18 cellular contexts compared by ENCODE assay signal in genomic region chr10:76052798-76053473, GRCh38.
DNase-seq lines count a peak whose midpoint lies in the region; ATAC-seq, FAIRE-seq and TF ChIP-seq lines count a peak whose summit lies in the region.
"Had no signal": no experiment of that assay in that cellular context is flagged by ENCODE, and none has a peak within 500 bp of the region (broad histone marks: within the 10 kb centered on the region; RNA-seq: fewer than 3 reads in every experiment).

No MANE protein-coding gene starts in this region.

- no peak for TF ChIP-seq CTCF in HepG2 (CRISPR knock-in tag; IDR thresholded peaks at IDR 0.05)
- TF ChIP-seq CTCF in right lobe of liver (IDR thresholded peaks at IDR 0.05), result no peak
- TF ChIP-seq CTCF in hepatocyte (IDR thresholded peaks at IDR 0.05; ENCODE audit: poor library complexity), result no peak
- TF ChIP-seq CTCF in neural cell (IDR thresholded peaks at IDR 0.05; ENCODE audit: poor library complexity, severe bottlenecking), result no peak
- TF ChIP-seq CTCF in esophagus muscularis mucosa (IDR thresholded peaks at IDR 0.05), result no peak

- H3F3A ChIP-seq in neural cell (ENCODE audit: insufficient read depth, low read length, poor library complexity, severe bottlenecking), result no peaks in the 10 kb centered on the region

- peaks cover 60% of the 10 kb centered on the region for H3K4me1 ChIP-seq in HepG2 (ENCODE audit: insufficient read depth, low read length)
- peaks cover 0 to 29% (median 4%) of the 10 kb centered on the region in 4 donors for H3K4me1 ChIP-seq in right lobe of liver
- peaks cover 16% of the 10 kb centered on the region for H3K4me1 ChIP-seq in hepatocyte (ENCODE audit: insufficient read depth)
- peaks cover 0 to 11% (median 0%) of the 10 kb centered on the region in 4 donors for H3K4me1 ChIP-seq in esophagus muscularis mucosa

- H3K9ac ChIP-seq in HepG2 (ENCODE audit: insufficient read depth, low read depth, low read length), result peak overlapping the region; percentile 27; the same call in 1 of the 2 replicates
- no peak overlapping the region for H3K9ac ChIP-seq in neural cell (ENCODE audit: low read length)
- H3K9ac ChIP-seq: BLaER1 had no signal

- 94% methylated on average over 9 of the region's 9 CpGs for WGBS in HepG2 (ENCODE audit: low lambda C conversion rate)
- WGBS in right lobe of liver (ENCODE audit: insufficient coverage, low coverage, low lambda C conversion rate, missing lambda C conversion rate), result 87% methylated on average over 9 of the region's 9 CpGs
- WGBS in hepatocyte (ENCODE audit: low lambda C conversion rate, missing lambda C conversion rate), result 16% methylated on average over 9 of the region's 9 CpGs
- 97% methylated on average over 9 of the region's 9 CpGs for WGBS in esophagus muscularis mucosa

- H3K79me2 ChIP-seq in HepG2 (ENCODE audit: insufficient read depth, low read length), result no peaks in the 10 kb centered on the region
- no peaks in the 10 kb centered on the region for H3K79me2 ChIP-seq in hepatocyte
- no peaks in the 10 kb centered on the region for H3K79me2 ChIP-seq in neural cell (replicated peaks; ENCODE audit: insufficient read depth, low read length)

- H3K27ac ChIP-seq in HepG2 (ENCODE audit: extremely low read length, insufficient read depth, low read length), result peak overlapping the region; percentile 93
- H3K27ac ChIP-seq in right lobe of liver, result no peak overlapping the region
- no peak overlapping the region for H3K27ac ChIP-seq in hepatocyte
- no peak overlapping the region for H3K27ac ChIP-seq in neural cell (ENCODE audit: low read length)
- no peak overlapping the region for H3K27ac ChIP-seq in esophagus muscularis mucosa (replicated peaks in 1 of 4)
- H3K27ac ChIP-seq: BLaER1, HL-60 had no signal

- intact Hi-C loops in HepG2 (cut with micrococcal nuclease; ENCODE audit: unreplicated experiment), result loop anchor here (5.0 kb wide), 1 partner anchor 34 kb away; no protein-coding TSS in a partner anchor
- intact Hi-C loops in right lobe of liver (cut with DNase I), result no loop called here
- intact Hi-C loops in esophagus muscularis mucosa (cut with DNase I), result no loop called here

- no peak for TF ChIP-seq RAD21 in HepG2 (CRISPR knock-in tag; IDR thresholded peaks at IDR 0.05)
- TF ChIP-seq RAD21 in neural cell (conservative IDR thresholded peaks at IDR 0.05), result no peak

- H3K9me3 ChIP-seq in HepG2 (ENCODE audit: low read length) (peaks cover 7% of the 10 kb centered on the region; the same call in 1 of the 2 replicates), right lobe of liver (no peaks in the 10 kb centered on the region), hepatocyte (ENCODE audit: low read depth) (no peaks in the 10 kb centered on the region), neural cell (ENCODE audit: low read length) (no peaks in the 10 kb centered on the region), esophagus muscularis mucosa (peaks cover 0 to 4% (median 0%) of the 10 kb centered on the region in 4 donors)

- TF ChIP-seq EP300 in HepG2 (IDR thresholded peaks at IDR 0.05; ENCODE audit: low read depth in 2 of 2, low read length in 2 of 2) (no peak), HepG2 (CRISPR knock-in tag; IDR thresholded peaks at IDR 0.05; ENCODE audit: borderline replicate concordance) (no peak), neural cell (conservative IDR thresholded peaks at IDR 0.05; ENCODE audit: poor library complexity, severe bottlenecking) (peak; percentile 51), esophagus muscularis mucosa (IDR thresholded peaks at IDR 0.05) (no peak)

- H2AFZ ChIP-seq in HepG2 (ENCODE audit: low read length) (no peak overlapping the region), hepatocyte (no peak overlapping the region), neural cell (ENCODE audit: low read depth, low read length) (no peak overlapping the region)

- BruUV-seq in HepG2 (replicated peaks; lab: Mats Ljungman, UMichigan), result no TSS peak

- H3K4me2 ChIP-seq in HepG2 (ENCODE audit: low read depth, low read length) (no peak overlapping the region), hepatocyte (peak overlapping the region; percentile 13), neural cell (ENCODE audit: low read length) (no peak overlapping the region)
- H3K4me2 ChIP-seq: BLaER1 had no signal

- H3K36me3 ChIP-seq in HepG2 (replicated peaks in 1 of 2; ENCODE audit: control insufficient read depth in 1 of 2, insufficient read depth in 2 of 2, low read length in 2 of 2), result no peaks in the 10 kb centered on the region; a peak in 1 of 5 replicates
- no peaks in the 10 kb centered on the region for H3K36me3 ChIP-seq in right lobe of liver
- no peaks in the 10 kb centered on the region for H3K36me3 ChIP-seq in hepatocyte (replicated peaks; ENCODE audit: insufficient read depth, low read depth)
- H3K36me3 ChIP-seq in neural cell (ENCODE audit: insufficient read depth, low read length), result no peaks in the 10 kb centered on the region
- peaks cover 0 to 2% (median 0%) of the 10 kb centered on the region in 4 donors for H3K36me3 ChIP-seq in esophagus muscularis mucosa
- H3K36me3 ChIP-seq: BLaER1 had no signal

- H3K27me3 ChIP-seq in HepG2 (ENCODE audit: control insufficient read depth in 1 of 2, insufficient read depth in 2 of 2, low read length in 2 of 2) (no peaks in the 10 kb centered on the region), right lobe of liver (no peaks in the 10 kb centered on the region), hepatocyte (no peaks in the 10 kb centered on the region), neural cell (ENCODE audit: insufficient read depth, low read depth, low read length) (no peaks in the 10 kb centered on the region), esophagus muscularis mucosa (no peaks in the 10 kb centered on the region)
- H3K27me3 ChIP-seq: BLaER1 had no signal

- no peak for FAIRE-seq in HepG2 (lab: Jason Lieb, UNC)

- H4K20me1 ChIP-seq in HepG2 (ENCODE audit: insufficient read depth, low read length) (no peaks in the 10 kb centered on the region), hepatocyte (ENCODE audit: insufficient read depth, poor library complexity, severe bottlenecking) (no peaks in the 10 kb centered on the region), neural cell (ENCODE audit: insufficient read depth) (no peaks in the 10 kb centered on the region)
- H4K20me1 ChIP-seq: BLaER1 had no signal

- CTCF ChIA-PET in HepG2 (lab: Yijun Ruan, JAX; ENCODE audit: low intra/inter-chr PET ratio, low total read pairs), result no interaction called here

- POLR2A ChIA-PET in HepG2 (lab: Yijun Ruan, JAX), result interaction anchor here (0.8 to 6.9 kb wide), 5 partner anchors 19 to 651 kb away, joined by 3 to 145 read pairs (median 35); partner anchors contain the start of gene ZNF503

- TF ChIP-seq POLR2A in HepG2 (IDR thresholded peaks at IDR 0.05; ENCODE audit: insufficient read depth in 1 of 2, low read depth in 2 of 2, low read length in 2 of 2) (no peak), right lobe of liver (IDR thresholded peaks at IDR 0.05) (no peak), esophagus muscularis mucosa (IDR thresholded peaks at IDR 0.05; ENCODE audit: low read depth) (no peak)

- no peak overlapping the region for H3K4me3 ChIP-seq in HepG2 (replicated peaks in 1 of 3; ENCODE audit: insufficient read depth in 1 of 3, low read depth in 2 of 3, low read length in 3 of 3)
- no peak overlapping the region for H3K4me3 ChIP-seq in right lobe of liver
- H3K4me3 ChIP-seq in hepatocyte, result no peak overlapping the region
- no peak overlapping the region for H3K4me3 ChIP-seq in neural cell (ENCODE audit: low read length)
- no peak overlapping the region for H3K4me3 ChIP-seq in esophagus muscularis mucosa
- H3K4me3 ChIP-seq: BLaER1 had no signal

- in situ Hi-C loops in HepG2 (cut with HindIII; ENCODE audit: extremely low pct_ligation_motif_present, low pct_unique_long_range_greater_than_20kb), result no loop called here

- ATAC-seq in HepG2 (no peak), right lobe of liver (no peak)

- DNase-seq in HepG2 (ENCODE audit: low spot score), result no peak
- DNase-seq in right lobe of liver, result no peak
- DNase-seq in hepatocyte (ENCODE audit: low spot score), result no peak
- DNase-seq in stimulated activated CD4-positive, alpha-beta T cell treated with anti-CD3 and anti-CD28 coated beads, Interleukin-4, amount 100 ng/mL, for 24 hours, result no peak
- DNase-seq in esophagus muscularis mucosa (ENCODE audit: extremely low spot score), result no peak
- no peak for DNase-seq in NCI-H2081 (lab: John Stamatoyannopoulos, UW)
- DNase-seq: 8988T; AML-193; Calu3; CD4-positive, CD25-positive, alpha-beta regulatory T cell; DMS 273 treated with DMSO at 0.1 percent for 48 hours; GOT3; H9; IMR-90; KBM-7 had no signal

- H3K9me2 ChIP-seq in hepatocyte (replicated peaks; ENCODE audit: insufficient read depth) (no peaks in the 10 kb centered on the region), neural cell (ENCODE audit: insufficient read depth, low read length) (no peaks in the 10 kb centered on the region)

TF ChIP-seq in HepG2, 621 proteins besides CTCF, POLR2A, EP300 and RAD21 (continues in another document):
- TF ChIP-seq ASH2L (IDR thresholded peaks at IDR 0.05; ENCODE audit: insufficient read length, low read depth, low read length) (no peak), MIER3 (CRISPR knock-in tag; IDR thresholded peaks at IDR 0.05; ENCODE audit: borderline replicate concordance) (no peak), ZNF253 (CRISPR knock-in tag; IDR thresholded peaks at IDR 0.05; ENCODE audit: borderline replicate concordance) (no peak), SMARCE1 (IDR thresholded peaks at IDR 0.05; ENCODE audit: borderline replicate concordance) (no peak), ZNF460 (CRISPR knock-in tag; IDR thresholded peaks at IDR 0.05; ENCODE audit: borderline replicate concordance) (no peak), ZNF644 (CRISPR knock-in tag; IDR thresholded peaks at IDR 0.05; ENCODE audit: low read depth) (no peak), ZNF121 (CRISPR knock-in tag; IDR thresholded peaks at IDR 0.05) (no peak), ZNF7 (CRISPR knock-in tag; IDR thresholded peaks at IDR 0.05) (no peak), RXRA (CRISPR knock-in tag; IDR thresholded peaks at IDR 0.05) (no peak), TBP (CRISPR knock-in tag; IDR thresholded peaks at IDR 0.05) (no peak)

TF ChIP-seq in neural cell, 6 proteins besides CTCF, POLR2A, EP300 and RAD21:
- no peak for TF ChIP-seq TAF1 (IDR thresholded peaks at IDR 0.05; ENCODE audit: low read depth)
- TF ChIP-seq POLR2AphosphoS5 (IDR thresholded peaks at IDR 0.05), result peak; percentile 37
TF ChIP-seq in neural cell: peak in this region for 1.
